Comparison of ENCODE assay signal across 8 cellular contexts in genomic region chr19:58009666-58010301, GRCh38. TPM values are rescaled to one million over a fixed set of nuclear protein-coding genes. Genes with fewer than 3 reads are reported as not detected.
A peak's percentile ranks its signal among the peaks of the same experiment; 100 is the strongest.
DNase-seq lines count a peak whose midpoint lies in the region; ATAC-seq and TF ChIP-seq lines count a peak whose summit lies in the region.

No MANE protein-coding gene starts in this region.

- intact Hi-C loops in dorsolateral prefrontal cortex (cut with DNase I): loop anchor here in 1 of 2 donors (5.0 kb wide), 1 partner anchor 88 kb away; the partner anchor contains the start of gene ZSCAN18

- H3K27me3 ChIP-seq in dorsolateral prefrontal cortex: no peaks in the 10 kb centered on the region

- TF ChIP-seq CTCF in dorsolateral prefrontal cortex (IDR thresholded peaks at IDR 0.05 in 54 of 56, conservative IDR thresholded peaks at IDR 0.05 in 2 of 56; ENCODE audit: low read depth in 1 of 56, partially characterized antibody in 56 of 56): peak in 12 of 56 donors; percentile 5 to 29 (median 22)

- ATAC-seq in GM18868 (IDR thresholded peaks at IDR 0.05; ENCODE audit: unreplicated experiment) (peak; percentile 64), HG02623 (IDR thresholded peaks at IDR 0.05; ENCODE audit: unreplicated experiment) (no peak), GM19324 (IDR thresholded peaks at IDR 0.05; ENCODE audit: low FRiP score, unreplicated experiment) (no peak)

- peak; percentile 10 for DNase-seq in NCI-H1694 treated with DMSO at 0.1 percent for 48 hours (lab: John Stamatoyannopoulos, UW)
- DNase-seq in activated CD4-positive, alpha-beta T cell treated with anti-CD3 and anti-CD28 coated beads for 48 hours: peak; percentile 77
- peak; percentile 84 to 96 (median 94) for DNase-seq in dorsolateral prefrontal cortex
- DNase-seq in left kidney (ENCODE audit: low read depth, low spot score): peak; percentile 98
- peak; percentile 9 for DNase-seq in stimulated activated CD4-positive, alpha-beta T cell treated with anti-CD3 and anti-CD28 coated beads, Interleukin-4, amount 100 ng/mL, for 24 hours

- peak overlapping the region; percentile 39 to 82 (median 67) for H3K4me3 ChIP-seq in dorsolateral prefrontal cortex

- peak overlapping the region in 58 of 59 donors; percentile 42 to 98 (median 86) for H3K27ac ChIP-seq in dorsolateral prefrontal cortex

RNA-seq across cellular contexts. Expression of gene ZNF606, which starts 7.2 kb away (rescaled TPM):
- 10 to 100 TPM; 14.4 to 48.2 (median 23.9) TPM for total RNA-seq in dorsolateral prefrontal cortex

RNA-seq across cellular contexts. Expression of gene ZSCAN1, which starts 24.0 kb away (rescaled TPM):
- 10 to 100 TPM in 1 of 120 experiments, 1 to 10 TPM in 118, under 1 TPM in 1; 0.94 to 10.6 (median 4.2) TPM for total RNA-seq in dorsolateral prefrontal cortex

RNA-seq across cellular contexts. Expression of gene C19orf18, which starts 35.5 kb away (rescaled TPM):
- 1 to 10 TPM in 92 of 120 experiments, under 1 TPM in 22, not detected in 6; 0.49 to 5.1 (median 1.5) TPM for total RNA-seq in dorsolateral prefrontal cortex

RNA-seq across cellular contexts. Expression of gene ZNF135, which starts 49.3 kb away (rescaled TPM):
- 10 to 100 TPM in 119 of 120 experiments, 1 to 10 TPM in 1; 9.8 to 28.1 (median 16.8) TPM for total RNA-seq in dorsolateral prefrontal cortex

Comparison
In these comparisons a context has a peak if more than half of its experiments do, and no peak if none do; other contexts are left out.
1. DNase-seq: peak in every context shown above with its lines; median percentile 98 in left kidney; 94 in dorsolateral prefrontal cortex; 77 in activated CD4-positive, alpha-beta T cell treated with anti-CD3 and anti-CD28 coated beads for 48 hours; 10 in NCI-H1694 treated with DMSO at 0.1 percent for 48 hours; 9 in stimulated activated CD4-positive, alpha-beta T cell treated with anti-CD3 and anti-CD28 coated beads, Interleukin-4, amount 100 ng/mL, for 24 hours.